19 cellular contexts compared by ENCODE assay signal in the genomic region with DNA sequence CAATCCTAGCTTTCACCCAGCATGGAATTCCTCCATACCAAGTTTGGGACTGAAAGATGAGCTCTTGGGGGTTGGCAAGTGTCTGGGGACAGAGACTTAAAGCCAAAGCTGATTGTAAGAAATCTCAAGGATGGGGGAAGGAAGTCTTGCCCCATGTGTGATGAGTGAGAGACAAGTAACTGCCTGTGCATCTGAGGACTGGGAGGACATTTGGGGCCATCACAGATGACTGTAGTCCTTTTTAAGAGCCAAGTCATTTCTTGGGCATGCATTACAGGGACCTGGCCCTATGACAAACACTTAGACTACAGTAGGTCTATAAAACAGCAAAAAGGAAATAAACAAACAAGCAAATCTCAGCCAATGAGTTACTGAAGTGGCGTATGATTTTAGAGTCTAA. TPM values are rescaled to one million over a fixed set of nuclear protein-coding genes. Genes with fewer than 3 reads are reported as not detected.
DNase-seq lines count a peak whose midpoint lies in the region; ATAC-seq and TF ChIP-seq lines count a peak whose summit lies in the region.
"Had no signal": no experiment of that assay in that cellular context is flagged by ENCODE, and none has a peak within 500 bp of the region (broad histone marks: within the 10 kb centered on the region; RNA-seq: fewer than 3 reads in every experiment).

No MANE protein-coding gene starts in this region.

- H3K27me3 Mint-ChIP-seq in natural killer cell (ENCODE audit: low read depth in 2 of 2): peaks cover 28 to 41% of the 10 kb centered on the region in 2 donors
- peaks cover 28% of the 10 kb centered on the region for H3K27me3 Mint-ChIP-seq in activated CD4-positive, alpha-beta T cell treated with anti-CD3 and anti-CD28 coated beads, Interleukin-2, amount 10 ng/mL, durations not matched to agents 24 days and 14 days

- no peaks in the 10 kb centered on the region for H3K36me3 Mint-ChIP-seq in natural killer cell
- no peaks in the 10 kb centered on the region for H3K36me3 Mint-ChIP-seq in activated CD4-positive, alpha-beta T cell treated with anti-CD3 and anti-CD28 coated beads, Interleukin-2, amount 10 ng/mL, durations not matched to agents 24 days and 14 days (ENCODE audit: low read depth)
- H3K36me3 Mint-ChIP-seq: CD8-positive, alpha-beta T cell had no signal

- no peak overlapping the region for H3K4me3 ChIP-seq in Panc1 (ENCODE audit: low read depth in 2 of 2, low read length in 2 of 2)
- H3K4me3 ChIP-seq: A549, GM12878 had no signal

- ATAC-seq in Panc1: no peak
- no peak for ATAC-seq in natural killer cell
- ATAC-seq: A549; CD8-positive, alpha-beta T cell; GM12878 had no signal

- POLR2A ChIA-PET in Panc1 (lab: Charles Lee): no interaction called here

- BruUV-seq in Panc1 (replicated peaks; lab: Mats Ljungman, UMichigan): no TSS peak

- H3K4me1 Mint-ChIP-seq in natural killer cell: peaks cover 0 to 4% of the 10 kb centered on the region in 2 donors
- H3K4me1 Mint-ChIP-seq in activated CD4-positive, alpha-beta T cell treated with anti-CD3 and anti-CD28 coated beads, Interleukin-2, amount 10 ng/mL, durations not matched to agents 24 days and 14 days: peaks cover 2% of the 10 kb centered on the region
- H3K4me1 Mint-ChIP-seq: H9 had no signal

- H3K27ac ChIP-seq in Panc1 (ENCODE audit: low read length): peak overlapping the region; percentile 1; the same call in 1 of the 2 replicates
- H3K27ac ChIP-seq: 22Rv1, A549 had no signal

- in situ Hi-C loops in Panc1 (cut with HindIII; ENCODE audit: low pct_unique_long_range_greater_than_20kb, low sequenced_read_pairs): no loop called here

- no peaks in the 10 kb centered on the region for H3K36me3 ChIP-seq in Panc1 (ENCODE audit: control insufficient read depth, insufficient read depth, low read length)

- H3K27me3 ChIP-seq in Panc1 (ENCODE audit: control insufficient read depth, insufficient read depth, low read length): no peaks in the 10 kb centered on the region

- no peak overlapping the region for H3K27ac Mint-ChIP-seq in natural killer cell
- H3K27ac Mint-ChIP-seq in activated CD4-positive, alpha-beta T cell treated with anti-CD3 and anti-CD28 coated beads, Interleukin-2, amount 10 ng/mL, durations not matched to agents 24 days and 14 days: no peak overlapping the region
- H3K27ac Mint-ChIP-seq: CD8-positive, alpha-beta T cell; H9 had no signal

- no peak overlapping the region for H3K4me3 Mint-ChIP-seq in natural killer cell
- no peak overlapping the region for H3K4me3 Mint-ChIP-seq in activated CD4-positive, alpha-beta T cell treated with anti-CD3 and anti-CD28 coated beads, Interleukin-2, amount 10 ng/mL, durations not matched to agents 24 days and 14 days
- H3K4me3 Mint-ChIP-seq: CD8-positive, alpha-beta T cell; H9 had no signal

- TF ChIP-seq CTCF in Panc1 (IDR thresholded peaks at IDR 0.05): no peak
- no peak for TF ChIP-seq CTCF in natural killer cell (IDR thresholded peaks at IDR 0.05)

- intact Hi-C loops in Panc1 (cut with micrococcal nuclease; ENCODE audit: unreplicated experiment): no loop called here
- intact Hi-C loops in posterior cingulate gyrus (cut with DNase I): no loop called here
- intact Hi-C loops in natural killer cell (cut with micrococcal nuclease): no loop called here
- intact Hi-C loops in activated CD4-positive, alpha-beta T cell treated with anti-CD3 and anti-CD28 coated beads, Interleukin-2, amount 10 ng/mL, durations not matched to agents 24 days and 14 days (cut with micrococcal nuclease): no loop called here

- H3K4me1 ChIP-seq in Panc1 (ENCODE audit: control insufficient read depth, insufficient read depth, low read length): no peaks in the 10 kb centered on the region
- H3K4me1 ChIP-seq: A549 had no signal

- DNase-seq in NOMO-1 treated with DMSO at 0.1 percent for 48 hours (lab: John Stamatoyannopoulos, UW; ENCODE audit: unreplicated experiment) (peak; percentile 2), NOMO-1 (lab: John Stamatoyannopoulos, UW; ENCODE audit: unreplicated experiment in 2 of 2) (no peak), Panc1 (ENCODE audit: low read depth, low spot score) (no peak), islet precursor cell (peak; percentile 43), posterior cingulate gyrus (no peak), natural killer cell (no peak)
- DNase-seq in activated CD4-positive, alpha-beta T cell treated with anti-CD3 and anti-CD28 coated beads, Interleukin-2, amount 10 ng/mL, durations not matched to agents 24 days and 14 days: no peak
- DNase-seq: AML-193; Calu3; CD8-positive, alpha-beta T cell; DMS79 treated with DMSO at 0.1 percent for 48 hours; EL; H9 had no signal

- H3K9me3 Mint-ChIP-seq in natural killer cell: peaks cover 0 to 2% of the 10 kb centered on the region in 2 donors
- no peaks in the 10 kb centered on the region for H3K9me3 Mint-ChIP-seq in activated CD4-positive, alpha-beta T cell treated with anti-CD3 and anti-CD28 coated beads, Interleukin-2, amount 10 ng/mL, durations not matched to agents 24 days and 14 days

- CTCF ChIA-PET in Panc1 (lab: Charles Lee): no interaction called here

- no peaks in the 10 kb centered on the region for H3K9me3 ChIP-seq in Panc1 (ENCODE audit: control insufficient read depth, insufficient read depth, low read depth, low read length)

RNA-seq across cellular contexts. Expression of gene CCL2, which starts 36.3 kb away (rescaled TPM):
- total RNA-seq in Panc1 (2021; ENCODE audit: unreplicated experiment) (513 TPM), natural killer cell (not detected)
- 230 TPM for polyA plus RNA-seq in Panc1 (2012; ENCODE audit: insufficient read length)
- total RNA-seq in activated CD4-positive, alpha-beta T cell treated with anti-CD3 and anti-CD28 coated beads, Interleukin-2, amount 10 ng/mL, durations not matched to agents 24 days and 14 days: 0.28 TPM in 1 of 2 replicates, not detected in the other
- total RNA-seq: CD8-positive, alpha-beta T cell; G401; GM12878; HT-29 had no signal

RNA-seq across cellular contexts. Expression of gene CCL7, which starts 51.3 kb away (rescaled TPM):
- total RNA-seq in Panc1 (2021; ENCODE audit: unreplicated experiment) (0.31 TPM), natural killer cell (not detected)
- polyA plus RNA-seq in Panc1 (2012; ENCODE audit: insufficient read length): not detected
- total RNA-seq in activated CD4-positive, alpha-beta T cell treated with anti-CD3 and anti-CD28 coated beads, Interleukin-2, amount 10 ng/mL, durations not matched to agents 24 days and 14 days: not detected in 2 replicates
- total RNA-seq: Calu3; CD8-positive, alpha-beta T cell; G401; GM12878; H1; H9; HT-29 had no signal
- polyA plus RNA-seq: GM12878, H1 had no signal

Comparison
In these comparisons a context has a peak if more than half of its experiments do, and no peak if none do; other contexts are left out.
1. DNase-seq: peak in NOMO-1 treated with DMSO at 0.1 percent for 48 hours (single experiment) and islet precursor cell (single experiment); none in NOMO-1 (0 of 2), Panc1 (single experiment), posterior cingulate gyrus (0 of 10), natural killer cell (single experiment) and activated CD4-positive, alpha-beta T cell treated with anti-CD3 and anti-CD28 coated beads, Interleukin-2, amount 10 ng/mL, durations not matched to agents 24 days and 14 days (single experiment).
2. RNA of gene CCL2, which starts 36.3 kb away (total RNA-seq): 513 TPM in Panc1 (single experiment); 0.28 TPM in activated CD4-positive, alpha-beta T cell treated with anti-CD3 and anti-CD28 coated beads, Interleukin-2, amount 10 ng/mL, durations not matched to agents 24 days and 14 days and not detected in natural killer cell; every median in the first group is over 100 times any median in the second.